26 cellular contexts compared by ENCODE assay signal in genomic region chr11:125892071-125892470, GRCh38. TPM values are rescaled to one million over a fixed set of nuclear protein-coding genes. Genes with fewer than 3 reads are reported as not detected.
A peak's percentile ranks its signal among the peaks of the same experiment; 100 is the strongest.
DNase-seq lines count a peak whose midpoint lies in the region; ATAC-seq and TF ChIP-seq lines count a peak whose summit lies in the region.
"Had no signal": no experiment of that assay in that cellular context is flagged by ENCODE, and none has a peak within 500 bp of the region (broad histone marks: within the 10 kb centered on the region; RNA-seq: fewer than 3 reads in every experiment).

No MANE protein-coding gene starts in this region.

- no peak for ATAC-seq in upper lobe of left lung (ENCODE audit: low FRiP score in 2 of 2)
- ATAC-seq: activated CD8-positive, alpha-beta T cell treated with anti-CD3 and anti-CD28 coated beads for 36 hours had no signal

- DNase-seq in mammary epithelial cell (peak; percentile 44), breast epithelium (ENCODE audit: low spot score in 2 of 2) (no peak), amniotic epithelial cell (ENCODE audit: low read depth) (peak; percentile 10), glomerular visceral epithelial cell (ENCODE audit: extremely low spot score) (peak; percentile 6), COR-L47 (lab: John Stamatoyannopoulos, UW) (no peak), SK-N-SH (no peak), upper lobe of left lung (no peak), Peyer's patch (no peak)
- DNase-seq: 8988T; activated CD4-positive, CD25-positive, alpha-beta regulatory T cell treated with anti-CD3 and anti-CD28 coated beads, Interleukin-2, amount 50 U/mL, for 72 hours; activated CD8-positive, alpha-beta T cell treated with anti-CD3 and anti-CD28 coated beads for 36 hours; adrenal gland; BE2C; Caco-2; caudate nucleus; dermis blood vessel endothelial cell; DND-41; MG63; NCI-H69; small intestine; stimulated activated CD4-positive, alpha-beta T cell treated with anti-CD3 and anti-CD28 coated beads, Interleukin-2, amount 100 ng/mL, for 24 hours; stimulated activated naive CD4-positive, alpha-beta T cell had no signal

- peaks cover 27% of the 10 kb centered on the region for H3F3A ChIP-seq in SK-N-SH (replicated peaks; ENCODE audit: insufficient read depth)

- POLR2A ChIA-PET in SK-N-SH (lab: Yijun Ruan, JAX) = interaction anchor here (0.6 to 1.1 kb wide), 2 partner anchors 11 to 679 kb away, joined by 3 read pairs; partner anchors contain the start of gene PUS3

- dilution Hi-C loops in mammary epithelial cell (cut with HindIII; ENCODE audit: low sequenced_read_pairs) = no loop called here

- no peak overlapping the region for H3K9ac ChIP-seq in mammary epithelial cell (ENCODE audit: insufficient read depth, low read length)
- H3K9ac ChIP-seq in SK-N-SH = no peak overlapping the region

- BruUV-seq in mammary epithelial cell (replicated peaks; lab: Mats Ljungman, UMichigan) = no TSS peak

- H2AFZ ChIP-seq in mammary epithelial cell (ENCODE audit: low read depth, low read length) (no peak overlapping the region), SK-N-SH (ENCODE audit: low read depth) (no peak overlapping the region)

- TF ChIP-seq EP300 in SK-N-SH (IDR thresholded peaks at IDR 0.05; ENCODE audit: borderline replicate concordance in 1 of 2, low read depth in 1 of 2, low read length in 1 of 2) (no peak), upper lobe of left lung (IDR thresholded peaks at IDR 0.05) (no peak)

- H3K9me2 ChIP-seq in SK-N-SH = no peaks in the 10 kb centered on the region

- CTCF ChIA-PET in mammary epithelial cell (lab: Charles Lee; ENCODE audit: low non-redundant PET) = no interaction called here
- CTCF ChIA-PET in SK-N-SH (lab: Yijun Ruan, JAX) = interaction anchor here (1.3 kb wide), 1 partner anchor 17 kb away, joined by 4 read pairs; no protein-coding TSS in a partner anchor

- H3K27ac ChIP-seq in mammary epithelial cell (ENCODE audit: insufficient read depth, low read depth, low read length) = no peak overlapping the region
- H3K27ac ChIP-seq in breast epithelium = no peak overlapping the region
- peak overlapping the region in 1 of 2 experiments; percentile 52; a peak in 2 of 4 replicates for H3K27ac ChIP-seq in SK-N-SH (ENCODE audit: low read depth in 2 of 2, low read length in 1 of 2)
- no peak overlapping the region for H3K27ac ChIP-seq in upper lobe of left lung
- no peak overlapping the region for H3K27ac ChIP-seq in Peyer's patch
- H3K27ac ChIP-seq: adrenal gland, prostate gland had no signal

- peak overlapping the region; percentile 4 for H3K4me2 ChIP-seq in mammary epithelial cell (ENCODE audit: insufficient read depth, low read depth, low read length)
- no peak overlapping the region for H3K4me2 ChIP-seq in SK-N-SH

- H3K27me3 ChIP-seq in mammary epithelial cell (ENCODE audit: insufficient read depth, low read length) = no peaks in the 10 kb centered on the region
- H3K27me3 ChIP-seq in breast epithelium = no peaks in the 10 kb centered on the region
- no peaks in the 10 kb centered on the region for H3K27me3 ChIP-seq in SK-N-SH (ENCODE audit: insufficient read depth)
- H3K27me3 ChIP-seq in upper lobe of left lung = no peaks in the 10 kb centered on the region
- no peaks in the 10 kb centered on the region for H3K27me3 ChIP-seq in Peyer's patch
- H3K27me3 ChIP-seq: adrenal gland, BE2C, MG63 had no signal

- in situ Hi-C loops in mammary epithelial cell (cut with MboI; ENCODE audit: low sequenced_read_pairs in 2 of 2) = no loop called here

- TF ChIP-seq RAD21 in SK-N-SH (IDR thresholded peaks at IDR 0.05; ENCODE audit: low read length) = no peak

- TF ChIP-seq CTCF in mammary epithelial cell (conservative IDR thresholded peaks at IDR 0.05 in 1 of 2, IDR thresholded peaks at IDR 0.05 in 1 of 2; ENCODE audit: extremely low read depth in 1 of 2, insufficient read depth in 1 of 2, low read depth in 1 of 2, low read length in 2 of 2) = no peak
- no peak for TF ChIP-seq CTCF in breast epithelium (IDR thresholded peaks at IDR 0.05)
- TF ChIP-seq CTCF in SK-N-SH (IDR thresholded peaks at IDR 0.05) = no peak
- no peak for TF ChIP-seq CTCF in upper lobe of left lung (IDR thresholded peaks at IDR 0.05)
- TF ChIP-seq CTCF in Peyer's patch (IDR thresholded peaks at IDR 0.05) = no peak

- H3K9me3 ChIP-seq in mammary epithelial cell (replicated peaks; ENCODE audit: insufficient read depth, low read length) (no peaks in the 10 kb centered on the region), breast epithelium (no peaks in the 10 kb centered on the region), SK-N-SH (no peaks in the 10 kb centered on the region), upper lobe of left lung (no peaks in the 10 kb centered on the region), Peyer's patch (no peaks in the 10 kb centered on the region)
- H3K9me3 ChIP-seq: adrenal gland, Caco-2, MG63, prostate gland had no signal

- H3K79me2 ChIP-seq in mammary epithelial cell (ENCODE audit: insufficient read depth, low read length) (peaks cover 86% of the 10 kb centered on the region), SK-N-SH (ENCODE audit: insufficient read depth) (peaks cover 24% of the 10 kb centered on the region; the same call in 1 of the 2 replicates)

- intact Hi-C loops in mammary epithelial cell (cut with micrococcal nuclease) = no loop called here
- intact Hi-C loops in breast epithelium (cut with DNase I; ENCODE audit: low total_unique reads) = no loop called here

- H3K4me3 ChIP-seq in mammary epithelial cell (replicated peaks in 1 of 3; ENCODE audit: insufficient read depth in 1 of 3, low read depth in 2 of 3, low read length in 3 of 3) (no peak overlapping the region), breast epithelium (no peak overlapping the region), SK-N-SH (ENCODE audit: low read depth in 2 of 2, low read length in 1 of 2) (no peak overlapping the region), upper lobe of left lung (no peak overlapping the region), Peyer's patch (no peak overlapping the region)
- H3K4me3 ChIP-seq: adrenal gland, MG63, prostate gland had no signal

- no peak for TF ChIP-seq POLR2A in breast epithelium (IDR thresholded peaks at IDR 0.05)
- no peak for TF ChIP-seq POLR2A in upper lobe of left lung (IDR thresholded peaks at IDR 0.05)
- TF ChIP-seq POLR2A in Peyer's patch (IDR thresholded peaks at IDR 0.05) = no peak

- peaks cover 19% of the 10 kb centered on the region for H3K36me3 ChIP-seq in mammary epithelial cell (ENCODE audit: insufficient read depth, low read length)
- no peaks in the 10 kb centered on the region for H3K36me3 ChIP-seq in breast epithelium
- peaks cover 18 to 45% of the 10 kb centered on the region in 2 experiments for H3K36me3 ChIP-seq in SK-N-SH (replicated peaks in 1 of 2; ENCODE audit: control insufficient read depth in 1 of 2, insufficient read depth in 2 of 2, low read length in 1 of 2)
- peaks cover 0 to 38% (median 8%) of the 10 kb centered on the region in 4 donors for H3K36me3 ChIP-seq in upper lobe of left lung
- H3K36me3 ChIP-seq in Peyer's patch = peaks cover 0 to 29% (median 0%) of the 10 kb centered on the region in 3 donors
- H3K36me3 ChIP-seq: prostate gland had no signal

- H4K20me1 ChIP-seq in mammary epithelial cell (ENCODE audit: insufficient read depth, low read length) (no peaks in the 10 kb centered on the region), SK-N-SH (ENCODE audit: insufficient read depth) (no peaks in the 10 kb centered on the region)

- H3K4me1 ChIP-seq in mammary epithelial cell (ENCODE audit: insufficient read depth, low read length) = peaks cover 6% of the 10 kb centered on the region
- no peaks in the 10 kb centered on the region for H3K4me1 ChIP-seq in breast epithelium
- H3K4me1 ChIP-seq in SK-N-SH (ENCODE audit: control insufficient read depth in 1 of 2, insufficient read depth in 2 of 2, low read depth in 1 of 2, low read length in 1 of 2) = no peaks in the 10 kb centered on the region; a peak in 2 of 4 replicates
- peaks cover 0 to 21% (median 8%) of the 10 kb centered on the region in 4 donors for H3K4me1 ChIP-seq in upper lobe of left lung
- H3K4me1 ChIP-seq in Peyer's patch = peaks cover 0 to 3% (median 0%) of the 10 kb centered on the region in 4 donors
- H3K4me1 ChIP-seq: BE2C had no signal

RNA-seq across cellular contexts. Expression of gene HYLS1, which starts 4.6 kb away (rescaled TPM):
- 1 to 10 TPM; 2.5 to 8.8 TPM for total RNA-seq in mammary epithelial cell
- polyA plus RNA-seq in mammary epithelial cell = 6.5 TPM
- polyA minus RNA-seq in mammary epithelial cell = 6.0 TPM
- 1 to 10 TPM; 2.7 to 6.9 (median 3.6) TPM for total RNA-seq in breast epithelium
- 1.3 and 1.4 TPM in 2 replicates for polyA plus RNA-seq in SK-N-SH (2012; rRNA removed)
- 1.9 TPM in 2 replicates for polyA plus RNA-seq in SK-N-SH (2012; cell fraction: cytosol; rRNA removed)
- polyA plus RNA-seq in SK-N-SH (2012; cell fraction: nucleus; rRNA removed) = 1.00 and 1.6 TPM in 2 replicates
- total RNA-seq in upper lobe of left lung = 1 to 10 TPM in 5 of 6 donors, under 1 TPM in 1; 0.55 to 6.3 (median 3.8) TPM
- total RNA-seq in Peyer's patch = 1 to 10 TPM in 3 of 4 donors, not detected in 1; 2.7 to 3.3 (median 2.8) TPM

RNA-seq across cellular contexts. Expression of gene PUS3, which starts 10.9 kb away (rescaled TPM):
- total RNA-seq in mammary epithelial cell = 10 to 100 TPM; 10.7 to 12.0 TPM
- 10.5 TPM for polyA plus RNA-seq in mammary epithelial cell
- polyA minus RNA-seq in mammary epithelial cell = 3.5 TPM
- total RNA-seq in breast epithelium = 10 to 100 TPM in 1 of 3 donors, 1 to 10 TPM in 2; 5.6 to 10.2 (median 8.6) TPM
- polyA plus RNA-seq in SK-N-SH (2012; rRNA removed) = 7.0 and 8.3 TPM in 2 replicates
- polyA plus RNA-seq in SK-N-SH (2012; cell fraction: cytosol; rRNA removed) = 9.7 and 11.4 TPM in 2 replicates
- polyA plus RNA-seq in SK-N-SH (2012; cell fraction: nucleus; rRNA removed) = 3.1 and 5.0 TPM in 2 replicates
- 10 to 100 TPM in 3 of 6 donors, 1 to 10 TPM in 3; 2.6 to 22.5 (median 10.0) TPM for total RNA-seq in upper lobe of left lung
- 1 to 10 TPM; 2.5 to 7.9 (median 5.8) TPM for total RNA-seq in Peyer's patch

RNA-seq across cellular contexts. Expression of gene DDX25, which starts 12.2 kb away (rescaled TPM):
- total RNA-seq in mammary epithelial cell (not detected), breast epithelium (under 1 TPM in 1 of 3 donors, not detected in 2; 0.29 TPM), upper lobe of left lung (under 1 TPM in 1 of 6 donors, not detected in 5; 0.31 TPM), Peyer's patch (under 1 TPM in 1 of 4 donors, not detected in 3; 0.40 TPM)
- polyA plus RNA-seq in mammary epithelial cell (0.05 TPM), SK-N-SH (2012; rRNA removed) (0.12 and 0.39 TPM in 2 replicates)
- not detected for polyA minus RNA-seq in mammary epithelial cell
- polyA plus RNA-seq in SK-N-SH (2012; cell fraction: cytosol; rRNA removed) = 0.24 and 0.42 TPM in 2 replicates
- 0.29 TPM in 2 replicates for polyA plus RNA-seq in SK-N-SH (2012; cell fraction: nucleus; rRNA removed)
- total RNA-seq: Caco-2, dermis blood vessel endothelial cell had no signal

RNA-seq across cellular contexts. Expression of gene VSIG10L2, which starts 53.8 kb away (rescaled TPM):
- not detected for total RNA-seq in mammary epithelial cell
- polyA plus RNA-seq in mammary epithelial cell = not detected
- not detected for polyA minus RNA-seq in mammary epithelial cell
- 1 to 10 TPM in 2 of 3 donors, not detected in 1; 3.6 to 4.1 TPM for total RNA-seq in breast epithelium
- polyA plus RNA-seq in SK-N-SH (2012; rRNA removed) = 0.02 and 0.16 TPM in 2 replicates
- polyA plus RNA-seq in SK-N-SH (2012; cell fraction: cytosol; rRNA removed) = 0.01 and 0.05 TPM in 2 replicates
- 0.16 and 0.85 TPM in 2 replicates for polyA plus RNA-seq in SK-N-SH (2012; cell fraction: nucleus; rRNA removed)
- total RNA-seq in upper lobe of left lung = under 1 TPM in 1 of 6 donors, not detected in 5; 0.13 TPM
- not detected for total RNA-seq in Peyer's patch
- total RNA-seq: activated CD8-positive, alpha-beta T cell treated with anti-CD3 and anti-CD28 coated beads for 36 hours; adrenal gland; Caco-2; dermis blood vessel endothelial cell; frontal cortex had no signal
- polyA plus RNA-seq: IgD-negative memory B cell had no signal

RNA-seq across cellular contexts. Expression of gene PATE4, which starts 59.0 kb away (rescaled TPM):
- total RNA-seq in mammary epithelial cell (not detected), breast epithelium (not detected), upper lobe of left lung (not detected), Peyer's patch (not detected)
- polyA plus RNA-seq in mammary epithelial cell (not detected), SK-N-SH (2012; rRNA removed) (not detected in 2 replicates)
- not detected for polyA minus RNA-seq in mammary epithelial cell
- not detected in 2 replicates for polyA plus RNA-seq in SK-N-SH (2012; cell fraction: cytosol; rRNA removed)
- not detected in 2 replicates for polyA plus RNA-seq in SK-N-SH (2012; cell fraction: nucleus; rRNA removed)
- total RNA-seq: activated CD8-positive, alpha-beta T cell treated with anti-CD3 and anti-CD28 coated beads for 36 hours; adrenal gland; Caco-2; dermis blood vessel endothelial cell; frontal cortex had no signal
- polyA plus RNA-seq: adrenal gland, IgD-negative memory B cell, keratinocyte, small intestine had no signal

Comparison
In these comparisons a context has a peak if more than half of its experiments do, and no peak if none do; other contexts are left out.
1. DNase-seq: peak in mammary epithelial cell (single experiment), amniotic epithelial cell (single experiment) and glomerular visceral epithelial cell (single experiment); none in breast epithelium (0 of 2), COR-L47 (single experiment), SK-N-SH (single experiment), upper lobe of left lung (0 of 2) and Peyer's patch (0 of 3).